In the genomic region with DNA sequence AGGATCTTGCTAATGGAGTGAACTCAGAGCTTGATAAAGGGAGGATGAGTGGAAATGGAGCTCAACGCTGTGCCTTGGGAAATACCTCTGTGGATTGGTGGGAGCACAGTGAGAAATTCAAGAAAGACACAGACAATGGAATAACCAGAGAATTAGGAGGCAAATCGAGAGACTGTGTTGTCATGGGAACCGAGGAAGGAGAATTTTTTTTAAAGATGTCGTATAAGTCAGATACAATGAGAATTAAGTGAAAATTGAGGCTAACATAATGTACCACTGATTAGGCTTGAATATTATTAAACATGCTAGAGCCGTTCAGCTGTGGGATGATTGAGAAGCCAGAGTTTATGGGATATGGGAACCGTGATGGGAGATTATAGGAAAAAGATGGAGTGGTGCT, we compare ENCODE assay signal across 28 cellular contexts.
"Had no signal": no experiment of that assay in that cellular context is flagged by ENCODE, and none has a peak within 500 bp of the region (broad histone marks: within the 10 kb centered on the region; RNA-seq: fewer than 3 reads in every experiment).

No MANE protein-coding gene starts in this region.

- H3K27ac Mint-ChIP-seq: mesothelial cell of epicardium; naive B cell; natural killer cell treated with Interleukin-12 subunit alpha and Interleukin-12 subunit beta and Interleukin-15 and Interleukin-18, amount 100 ng/mL, for 72 hours; stimulated activated memory B cell treated with anti-CD40 and anti-IgM and Interleukin-4, amounts not matched to agents 10 μg/mL and 1 μg/mL and 100 μg/mL, for 72 hours had no signal

- H3K36me3 Mint-ChIP-seq: mesothelial cell of epicardium; naive B cell; natural killer cell treated with Interleukin-12 subunit alpha and Interleukin-12 subunit beta and Interleukin-15 and Interleukin-18, amount 100 ng/mL, for 72 hours; stimulated activated memory B cell treated with anti-CD40 and anti-IgM and Interleukin-4, amounts not matched to agents 10 μg/mL and 1 μg/mL and 100 μg/mL, for 72 hours had no signal

- H3K9ac ChIP-seq: parathyroid adenoma had no signal

- H3K9me3 Mint-ChIP-seq: mesothelial cell of epicardium; natural killer cell treated with Interleukin-12 subunit alpha and Interleukin-12 subunit beta and Interleukin-15 and Interleukin-18, amount 100 ng/mL, for 72 hours; neural crest cell; stimulated activated memory B cell treated with anti-CD40 and anti-IgM and Interleukin-4, amounts not matched to agents 10 μg/mL and 1 μg/mL and 100 μg/mL, for 72 hours had no signal

- H3K27me3 Mint-ChIP-seq: naive B cell; natural killer cell treated with Interleukin-12 subunit alpha and Interleukin-12 subunit beta and Interleukin-15 and Interleukin-18, amount 100 ng/mL, for 72 hours; stimulated activated memory B cell treated with anti-CD40 and anti-IgM and Interleukin-4, amounts not matched to agents 10 μg/mL and 1 μg/mL and 100 μg/mL, for 72 hours had no signal

- H2AFZ ChIP-seq: hepatocyte, parathyroid adenoma had no signal

- DNase-seq: dermis blood vessel endothelial cell; effector memory CD4-positive, alpha-beta T cell; foreskin keratinocyte; heart left ventricle; left cardiac atrium; left lung; mesenchymal stem cell; mucosa of descending colon; naive B cell; sigmoid colon; stimulated activated CD4-positive, alpha-beta T cell treated with anti-CD3 and anti-CD28 coated beads, Interleukin-2, amount 100 ng/mL, for 24 hours; stimulated activated CD4-positive, alpha-beta T cell treated with anti-CD3 and anti-CD28 coated beads, Interleukin-4, amount 100 ng/mL, for 4 hours; stimulated activated naive CD8-positive, alpha-beta T cell treated with anti-CD3 and anti-CD28 coated beads, Interleukin-15, Interleukin-2, amounts not matched to agents 100 U/mL and 50 U/mL, for 24 hours; upper lobe of left lung had no signal

- ATAC-seq: foreskin keratinocyte; gastroesophageal sphincter; heart left ventricle; left cardiac atrium; left lung; mucosa of descending colon; natural killer cell treated with Interleukin-12 subunit alpha and Interleukin-12 subunit beta and Interleukin-15 and Interleukin-18, amount 100 ng/mL, for 72 hours; stimulated activated memory B cell treated with anti-CD40 and anti-IgM and Interleukin-4, amounts not matched to agents 10 μg/mL and 1 μg/mL and 100 μg/mL, for 72 hours; stimulated activated naive CD8-positive, alpha-beta T cell treated with anti-CD3 and anti-CD28 coated beads, Interleukin-15, Interleukin-2, amounts not matched to agents 100 U/mL and 50 U/mL, for 24 hours had no signal

- H3K27ac ChIP-seq: coronary artery, esophagus muscularis mucosa, foreskin keratinocyte, heart left ventricle, hepatocyte, left lung, neutrophil, parathyroid adenoma, prostate gland, right atrium auricular region, sigmoid colon, thoracic aorta, tibial nerve, upper lobe of left lung had no signal

- H3K36me3 ChIP-seq: esophagus muscularis mucosa, gastroesophageal sphincter, heart left ventricle, left lung, neutrophil, prostate gland, right atrium auricular region, sigmoid colon, thoracic aorta, tibial nerve, upper lobe of left lung had no signal

- H3K4me3 Mint-ChIP-seq: mesothelial cell of epicardium; naive B cell; natural killer cell treated with Interleukin-12 subunit alpha and Interleukin-12 subunit beta and Interleukin-15 and Interleukin-18, amount 100 ng/mL, for 72 hours; neural crest cell; stimulated activated memory B cell treated with anti-CD40 and anti-IgM and Interleukin-4, amounts not matched to agents 10 μg/mL and 1 μg/mL and 100 μg/mL, for 72 hours had no signal

- H3K4me2 ChIP-seq: hepatocyte had no signal

- H3K4me3 ChIP-seq: coronary artery, esophagus muscularis mucosa, gastroesophageal sphincter, heart left ventricle, hepatocyte, left lung, mucosa of descending colon, prostate gland, right atrium auricular region, sigmoid colon, thoracic aorta, tibial nerve, upper lobe of left lung had no signal

- H3K27me3 ChIP-seq: esophagus muscularis mucosa, foreskin keratinocyte, gastroesophageal sphincter, heart left ventricle, hepatocyte, left lung, neutrophil, right atrium auricular region, sigmoid colon, tibial nerve, upper lobe of left lung had no signal

- H3K79me2 ChIP-seq: parathyroid adenoma had no signal

- H3K9me3 ChIP-seq: esophagus muscularis mucosa, gastroesophageal sphincter, heart left ventricle, left lung, mucosa of descending colon, neutrophil, prostate gland, right atrium auricular region, sigmoid colon, thoracic aorta, tibial nerve, upper lobe of left lung had no signal

- H3K4me1 ChIP-seq: parathyroid adenoma, prostate gland had no signal
